In the genomic region with DNA sequence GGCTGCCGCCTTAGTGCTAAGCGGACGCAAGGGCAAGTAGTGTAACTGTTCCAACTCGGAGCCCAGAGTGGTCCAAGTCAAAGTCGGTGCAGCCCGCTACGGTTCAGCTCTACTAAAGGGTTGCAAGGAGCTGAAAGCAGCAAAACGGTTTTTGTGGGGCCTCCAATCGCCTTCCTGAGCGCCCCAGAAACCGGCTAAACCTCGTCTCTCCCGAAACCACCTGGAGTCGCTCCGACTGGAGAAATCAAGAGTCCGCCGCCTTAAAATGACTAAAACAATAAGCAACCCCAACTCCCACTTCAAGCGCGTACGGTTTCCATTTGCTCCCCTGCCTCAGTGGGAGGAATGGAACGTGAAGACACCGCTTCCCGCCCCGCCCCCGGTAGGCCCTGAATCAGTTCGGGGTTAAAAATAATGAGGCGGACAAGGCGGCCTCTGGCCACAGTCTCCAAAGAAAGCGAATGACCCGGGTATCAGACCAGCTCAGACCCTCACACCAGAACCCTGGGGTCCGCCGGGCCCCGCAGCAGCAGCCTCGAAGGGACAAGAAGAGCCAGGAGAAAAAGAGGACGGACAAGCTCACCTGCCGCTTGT, we compare ENCODE assay signal across 8 cellular contexts. TPM values are rescaled to one million over a fixed set of nuclear protein-coding genes. Genes with fewer than 3 reads are reported as not detected.
DNase-seq lines count a peak whose midpoint lies in the region; ATAC-seq, FAIRE-seq and TF ChIP-seq lines count a peak whose summit lies in the region.

No MANE protein-coding gene starts in this region.

- H3K4me3 ChIP-seq in A549 = peak overlapping the region; percentile 91
- H3K4me3 ChIP-seq in heart right ventricle = peak overlapping the region; percentile 68 to 97 (median 88)

- intact Hi-C loops in heart right ventricle (cut with DNase I) = loop anchor here in 8 of 10 donors (2.0 to 10.0 kb wide), 7 partner anchors 31 to 209 kb away; a partner anchor contains a TSS
- intact Hi-C loops in posterior vena cava (cut with DNase I) = loop anchor here in 1 of 2 donors (2.0 kb wide), 1 partner anchor 33 kb away; a partner anchor contains a TSS

- H3K27ac ChIP-seq in A549 (peak overlapping the region; percentile 91 to 99), heart right ventricle (peak overlapping the region; percentile 89 to 98 (median 96))

- peaks cover 0 to 21% (median 0%) of the 10 kb centered on the region in 9 donors for H3K36me3 ChIP-seq in heart right ventricle

- no peak; a peak in 1 of 5 replicates for TF ChIP-seq RAD21 in A549 (conservative IDR thresholded peaks at IDR 0.05 in 1 of 2, IDR thresholded peaks at IDR 0.05 in 1 of 2)

- CTCF ChIA-PET in A549 (lab: Yijun Ruan, JAX) = interaction anchor here (0.8 to 3.1 kb wide), 14 partner anchors 8 to 1798 kb away, joined by 3 to 27 read pairs (median 4); a partner anchor contains a TSS

- DNase-seq in A549 (ENCODE audit: low read depth in 1 of 2, low spot score in 1 of 2) (peak; percentile 45 to 51), NAMALWA (ENCODE audit: low spot score) (peak; percentile 59), heart right ventricle (no peak), posterior vena cava (ENCODE audit: low spot score) (peak; percentile 81), OCI-M2 (lab: John Stamatoyannopoulos, UW; ENCODE audit: unreplicated experiment) (no peak)
- peak; percentile 68 for DNase-seq in activated naive CD4-positive, alpha-beta T cell treated with Interleukin-2 at 50 U/mL for 16 hours

- H3K9me3 ChIP-seq in A549 (no peaks in the 10 kb centered on the region), heart right ventricle (no peaks in the 10 kb centered on the region)

- ATAC-seq in A549 = peak; percentile 35 to 44
- ATAC-seq in GM19324 (IDR thresholded peaks at IDR 0.05; ENCODE audit: low FRiP score, unreplicated experiment) = peak; percentile 2
- peak in 7 of 8 donors; percentile 1 to 41 (median 13) for ATAC-seq in heart right ventricle
- no peak for ATAC-seq in HG03108 (IDR thresholded peaks at IDR 0.05; ENCODE audit: unreplicated experiment)

- no peak for FAIRE-seq in A549 (lab: Jason Lieb, UNC)

- POLR2A ChIA-PET in A549 (lab: Yijun Ruan, JAX) = interaction anchor here (0.6 to 6.0 kb wide), 22 partner anchors 9 to 264 kb away, joined by 3 to 119 read pairs (median 5); a partner anchor contains a TSS

- no peak for TF ChIP-seq CTCF in A549 (IDR thresholded peaks at IDR 0.05)
- no peak for TF ChIP-seq CTCF in heart right ventricle (IDR thresholded peaks at IDR 0.05)

- H3K4me1 ChIP-seq in A549 (peaks cover 19% of the 10 kb centered on the region), heart right ventricle (peaks cover 5 to 47% (median 27%) of the 10 kb centered on the region in 9 donors)

- no peak for TF ChIP-seq EP300 in A549 (IDR thresholded peaks at IDR 0.05)

- H3K4me2 ChIP-seq in A549 = peak overlapping the region; percentile 96

- WGBS in A549 (ENCODE audit: missing lambda C conversion rate) = 2% methylated on average over 36 of the region's 36 CpGs
- WGBS in heart right ventricle, 2 donors = 0% methylated on average over 36 of the region's 36 CpGs

- no peak for TF ChIP-seq POLR2A in A549 (IDR thresholded peaks at IDR 0.05; ENCODE audit: low read length)

- no peaks in the 10 kb centered on the region for H3K27me3 ChIP-seq in heart right ventricle

TF ChIP-seq in A549, 52 proteins besides CTCF, POLR2A, EP300 and RAD21:
- TF ChIP-seq SMC3 (IDR thresholded peaks at IDR 0.05) (no peak), POLR2AphosphoS2 (conservative IDR thresholded peaks at IDR 0.05; ENCODE audit: low read length) (no peak), HOXB13 (CRISPR knock-in tag; IDR thresholded peaks at IDR 0.05; ENCODE audit: low read depth) (no peak), ESRRA (IDR thresholded peaks at IDR 0.05; ENCODE audit: borderline replicate concordance, low read length) (no peak), JUNB (IDR thresholded peaks at IDR 0.05) (no peak), ZC3H11A (IDR thresholded peaks at IDR 0.05) (no peak), CBX2 (IDR thresholded peaks at IDR 0.05; ENCODE audit: borderline replicate concordance, low read depth) (no peak), EHF (CRISPR knock-in tag; IDR thresholded peaks at IDR 0.05) (no peak), SREBF2 (IDR thresholded peaks at IDR 0.05) (no peak), CBX8 (IDR thresholded peaks at IDR 0.05) (no peak), CHD2 (IDR thresholded peaks at IDR 0.05; ENCODE audit: low read length, partially characterized antibody) (no peak), NPAS2 (CRISPR knock-in tag; IDR thresholded peaks at IDR 0.05; ENCODE audit: borderline replicate concordance) (no peak), ZSCAN20 (CRISPR knock-in tag; IDR thresholded peaks at IDR 0.05) (no peak), MAZ (IDR thresholded peaks at IDR 0.05; ENCODE audit: borderline replicate concordance, low read depth, low read length) (no peak), MYC (IDR thresholded peaks at IDR 0.05; ENCODE audit: borderline replicate concordance, low read length) (no peak)
- TF ChIP-seq, protein P1, sequence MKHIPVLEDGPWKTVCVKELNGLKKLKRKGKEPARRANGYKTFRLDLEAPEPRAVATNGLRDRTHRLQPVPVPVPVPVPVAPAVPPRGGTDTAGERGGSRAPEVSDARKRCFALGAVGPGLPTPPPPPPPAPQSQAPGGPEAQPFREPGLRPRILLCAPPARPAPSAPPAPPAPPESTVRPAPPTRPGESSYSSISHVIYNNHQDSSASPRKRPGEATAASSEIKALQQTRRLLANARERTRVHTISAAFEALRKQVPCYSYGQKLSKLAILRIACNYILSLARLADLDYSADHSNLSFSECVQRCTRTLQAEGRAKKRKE (CRISPR knock-in tag; IDR thresholded peaks at IDR 0.05; ENCODE audit: low read depth) = no peak
- TF ChIP-seq, protein P2, sequence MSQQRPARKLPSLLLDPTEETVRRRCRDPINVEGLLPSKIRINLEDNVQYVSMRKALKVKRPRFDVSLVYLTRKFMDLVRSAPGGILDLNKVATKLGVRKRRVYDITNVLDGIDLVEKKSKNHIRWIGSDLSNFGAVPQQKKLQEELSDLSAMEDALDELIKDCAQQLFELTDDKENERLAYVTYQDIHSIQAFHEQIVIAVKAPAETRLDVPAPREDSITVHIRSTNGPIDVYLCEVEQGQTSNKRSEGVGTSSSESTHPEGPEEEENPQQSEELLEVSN (IDR thresholded peaks at IDR 0.05; ENCODE audit: borderline replicate concordance, low read depth) = no peak
- TF ChIP-seq, protein P3, sequence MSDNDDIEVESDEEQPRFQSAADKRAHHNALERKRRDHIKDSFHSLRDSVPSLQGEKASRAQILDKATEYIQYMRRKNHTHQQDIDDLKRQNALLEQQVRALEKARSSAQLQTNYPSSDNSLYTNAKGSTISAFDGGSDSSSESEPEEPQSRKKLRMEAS (IDR thresholded peaks at IDR 0.05) = no peak
- TF ChIP-seq, protein P4, sequence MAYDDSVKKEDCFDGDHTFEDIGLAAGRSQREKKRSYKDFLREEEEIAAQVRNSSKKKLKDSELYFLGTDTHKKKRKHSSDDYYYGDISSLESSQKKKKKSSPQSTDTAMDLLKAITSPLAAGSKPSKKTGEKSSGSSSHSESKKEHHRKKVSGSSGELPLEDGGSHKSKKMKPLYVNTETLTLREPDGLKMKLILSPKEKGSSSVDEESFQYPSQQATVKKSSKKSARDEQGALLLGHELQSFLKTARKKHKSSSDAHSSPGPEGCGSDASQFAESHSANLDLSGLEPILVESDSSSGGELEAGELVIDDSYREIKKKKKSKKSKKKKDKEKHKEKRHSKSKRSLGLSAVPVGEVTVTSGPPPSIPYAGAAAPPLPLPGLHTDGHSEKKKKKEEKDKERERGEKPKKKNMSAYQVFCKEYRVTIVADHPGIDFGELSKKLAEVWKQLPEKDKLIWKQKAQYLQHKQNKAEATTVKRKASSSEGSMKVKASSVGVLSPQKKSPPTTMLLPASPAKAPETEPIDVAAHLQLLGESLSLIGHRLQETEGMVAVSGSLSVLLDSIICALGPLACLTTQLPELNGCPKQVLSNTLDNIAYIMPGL (CRISPR knock-in tag; IDR thresholded peaks at IDR 0.05; ENCODE audit: borderline replicate concordance) = no peak
TF ChIP-seq in A549: peak in this region for 0.

RNA-seq across cellular contexts. Expression of a gene that starts 0.4 kb away (rescaled TPM):
- polyA plus RNA-seq in A549 (2011; rRNA removed) (237 and 490 TPM in 2 replicates), A549 (2017; fragmentation: RNase III; extraction: RNeasy Plus Mini Kit Qiagen cat#74134 plus additional on column Dnase treatment) (369 to 396 TPM (median 380 TPM) in 3 replicates), heart right ventricle (100 to 1,000 TPM in 1 of 2 donors, 10 to 100 TPM in 1; 77.7 to 123 TPM)
- polyA plus RNA-seq in A549 (2012; cell fraction: cytosol; rRNA removed) = 127 and 147 TPM in 2 replicates
- 50.4 and 80.1 TPM in 2 replicates for polyA plus RNA-seq in A549 (2012; cell fraction: nucleus; rRNA removed)
- 88.6 and 117 TPM in 2 replicates for polyA minus RNA-seq in A549 (2011; rRNA and poly(A)+ RNA removed)
- total RNA-seq in heart right ventricle (10 to 100 TPM; 65.9 to 93.8 (median 75.0) TPM), posterior vena cava (100 to 1,000 TPM in 1 of 2 donors, 10 to 100 TPM in 1; 83.0 to 113 TPM)

RNA-seq across cellular contexts. Expression of a gene that starts 32.9 kb away (rescaled TPM):
- polyA plus RNA-seq in A549 (2011; rRNA removed) (12.4 and 15.6 TPM in 2 replicates), A549 (2017; fragmentation: RNase III; extraction: RNeasy Plus Mini Kit Qiagen cat#74134 plus additional on column Dnase treatment) (12.9 to 14.3 TPM (median 13.9 TPM) in 3 replicates), heart right ventricle (1 to 10 TPM; 8.2 to 8.7 TPM)
- 14.5 and 20.8 TPM in 2 replicates for polyA plus RNA-seq in A549 (2012; cell fraction: cytosol; rRNA removed)
- polyA plus RNA-seq in A549 (2012; cell fraction: nucleus; rRNA removed) = 29.2 and 40.6 TPM in 2 replicates
- polyA minus RNA-seq in A549 (2011; rRNA and poly(A)+ RNA removed) = 25.7 and 27.9 TPM in 2 replicates
- total RNA-seq in heart right ventricle (10 to 100 TPM; 17.1 to 26.9 (median 20.8) TPM), posterior vena cava (10 to 100 TPM; 21.3 to 21.8 TPM)

RNA-seq across cellular contexts. Expression of a gene that starts 57.5 kb away (rescaled TPM):
- polyA plus RNA-seq in A549 (2011; rRNA removed) = 10.1 and 16.1 TPM in 2 replicates
- 11.1 and 15.9 TPM in 2 replicates for polyA plus RNA-seq in A549 (2012; cell fraction: cytosol; rRNA removed)
- 9.6 and 10.3 TPM in 2 replicates for polyA plus RNA-seq in A549 (2012; cell fraction: nucleus; rRNA removed)
- 13.2 to 22.4 TPM (median 18.5 TPM) in 3 replicates for polyA plus RNA-seq in A549 (2017; fragmentation: RNase III; extraction: RNeasy Plus Mini Kit Qiagen cat#74134 plus additional on column Dnase treatment)
- 3.5 and 5.7 TPM in 2 replicates for polyA minus RNA-seq in A549 (2011; rRNA and poly(A)+ RNA removed)
- 1 to 10 TPM in 9 of 10 donors, under 1 TPM in 1; 0.96 to 6.6 (median 2.1) TPM for total RNA-seq in heart right ventricle
- 1 to 10 TPM; 2.3 to 8.0 TPM for polyA plus RNA-seq in heart right ventricle
- total RNA-seq in posterior vena cava = 1 to 10 TPM; 5.7 to 8.7 TPM

Comparison
In these comparisons a context has a peak if more than half of its experiments do, and no peak if none do; other contexts are left out.
1. DNase-seq: peak in A549 (2 of 2), NAMALWA (single experiment), activated naive CD4-positive, alpha-beta T cell treated with Interleukin-2 at 50 U/mL for 16 hours (single experiment) and posterior vena cava (single experiment); none in heart right ventricle (0 of 2) and OCI-M2 (single experiment).